Comparison of ENCODE assay signal across 22 cellular contexts in genomic region chr9:116585896-116586295, GRCh38.
"Had no signal": no experiment of that assay in that cellular context is flagged by ENCODE, and none has a peak within 500 bp of the region (broad histone marks: within the 10 kb centered on the region; RNA-seq: fewer than 3 reads in every experiment).

No MANE protein-coding gene starts in this region.

- H3K4me1 ChIP-seq: adrenal gland, breast epithelium had no signal

- H3K4me3 ChIP-seq: adrenal gland, breast epithelium had no signal

- H3K36me3 ChIP-seq: adrenal gland, breast epithelium had no signal

- H3K27ac ChIP-seq: adrenal gland, breast epithelium, VCaP had no signal

- H3K27me3 ChIP-seq: adrenal gland, breast epithelium had no signal

- DNase-seq: activated CD4-positive, alpha-beta memory T cell treated with anti-CD3 and anti-CD28 coated beads, Interleukin-2, amount 10 ng/mL, durations not matched to agents 7 days and 5 days; activated CD4-positive, alpha-beta T cell treated with anti-CD3 and anti-CD28 coated beads, Interleukin-2, amount 50 U/mL, for 1 hour; activated CD4-positive, CD25-positive, alpha-beta regulatory T cell; activated gamma-delta T cell; activated naive CD4-positive, alpha-beta T cell treated with anti-CD3 and anti-CD28 coated beads for 36 hours; activated naive CD8-positive, alpha-beta T cell treated with anti-CD3 and anti-CD28 coated beads, Interleukin-2, amount 10 ng/mL, durations not matched to agents 7 days and 5 days; activated T-cell treated with anti-CD3 and anti-CD28 coated beads for 4 hours; activated T-cell treated with anti-CD3 and anti-CD28 coated beads, Interleukin-2, amount 50 U/mL, for 48 hours; adrenal gland; anterior cingulate cortex; caudate nucleus; NCI-H146; NCI-H187 treated with DMSO at 0.1 percent for 48 hours; NCI-H2081 treated with DMSO at 0.1 percent for 48 hours; NCI-H446; NCI-H524; PC-3; SIG-M5; T-helper 2 cell; T1000 had no signal

- H3K9me3 ChIP-seq: adrenal gland had no signal
